Comparison of ENCODE assay signal across 10 cellular contexts in the genomic region with DNA sequence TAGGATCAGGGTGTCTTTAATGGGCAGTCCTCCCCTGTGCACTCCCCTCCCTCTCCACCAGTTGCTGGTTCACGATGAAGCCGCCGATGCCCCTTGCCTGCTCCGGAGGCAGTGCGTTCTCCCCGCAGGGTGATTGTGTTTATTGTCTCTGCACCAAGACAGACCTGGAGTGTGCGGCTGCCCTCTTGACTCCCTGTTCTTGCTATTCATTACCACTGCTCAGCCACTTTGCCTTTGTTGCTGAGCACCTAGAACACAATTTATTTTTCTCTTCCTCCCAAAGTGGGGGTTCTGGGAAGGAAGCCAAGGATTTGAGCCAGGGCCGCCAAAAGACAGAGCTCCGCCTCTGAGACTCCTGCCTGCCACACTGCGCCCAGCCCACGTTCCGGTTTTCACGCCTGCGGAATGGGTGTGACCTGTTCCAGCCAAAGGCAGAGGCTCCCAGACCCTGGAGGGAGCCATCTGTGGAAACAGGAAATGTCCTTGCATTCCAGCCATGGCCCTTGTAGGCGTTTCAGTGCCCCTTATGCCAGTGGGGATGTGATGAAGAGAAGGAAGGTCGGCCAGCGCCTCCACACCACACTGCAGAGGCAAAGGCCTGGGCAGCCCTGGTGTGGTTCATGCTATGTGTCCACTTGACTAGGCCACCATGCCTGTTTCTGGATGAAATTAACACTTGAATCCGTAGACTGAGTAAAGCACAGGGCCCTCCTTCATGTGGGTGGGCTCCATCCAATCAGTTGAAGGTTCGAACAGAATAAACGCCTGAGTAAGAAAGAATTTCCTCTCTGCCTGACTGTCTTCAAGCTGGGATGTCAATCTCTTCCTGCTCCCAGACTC.
A peak's percentile ranks its signal among the peaks of the same experiment; 100 is the strongest.
DNase-seq lines count a peak whose midpoint lies in the region; ATAC-seq, FAIRE-seq and TF ChIP-seq lines count a peak whose summit lies in the region.
"Had no signal": no experiment of that assay in that cellular context is flagged by ENCODE, and none has a peak within 500 bp of the region (broad histone marks: within the 10 kb centered on the region; RNA-seq: fewer than 3 reads in every experiment).

No MANE protein-coding gene starts in this region.

- ATAC-seq in HG03139 (IDR thresholded peaks at IDR 0.05; ENCODE audit: unreplicated experiment) (no peak), GM21447 (IDR thresholded peaks at IDR 0.05; ENCODE audit: unreplicated experiment) (no peak)

- H3K4me1 ChIP-seq in mesenchymal stem cell (ENCODE audit: control insufficient read depth, insufficient read depth, low read depth, low read length): peaks cover 30% of the 10 kb centered on the region

- H3K4me3 ChIP-seq in mesenchymal stem cell (ENCODE audit: insufficient read depth in 1 of 2, low read depth in 1 of 2, low read length in 2 of 2): no peak overlapping the region

- no peak overlapping the region for H3K23ac ChIP-seq in mesenchymal stem cell (ENCODE audit: low read length in 2 of 2)

- no peak overlapping the region for H3K27ac ChIP-seq in mesenchymal stem cell (ENCODE audit: low read length, poor library complexity, severe bottlenecking)

- no peak overlapping the region for H2BK120ac ChIP-seq in mesenchymal stem cell (ENCODE audit: low read depth, low read length)

- peak overlapping the region; percentile 18 for H3K9ac ChIP-seq in mesenchymal stem cell (ENCODE audit: low read length)

- peak overlapping the region in 1 of 2 experiments; percentile 48 for H3K18ac ChIP-seq in mesenchymal stem cell (ENCODE audit: low read depth in 1 of 2, low read length in 2 of 2)

- H3K36me3 ChIP-seq in mesenchymal stem cell (ENCODE audit: control insufficient read depth in 1 of 2, insufficient read depth in 2 of 2, low read depth in 1 of 2, low read length in 2 of 2): no peaks in the 10 kb centered on the region

- H2BK5ac ChIP-seq in mesenchymal stem cell (ENCODE audit: low read depth, low read length, poor library complexity, severe bottlenecking): no peak overlapping the region

- peak overlapping the region in 1 of 2 experiments; percentile 44 for H3K14ac ChIP-seq in mesenchymal stem cell (ENCODE audit: low read length in 2 of 2)

- H2BK12ac ChIP-seq in mesenchymal stem cell (ENCODE audit: low read length in 2 of 2): peak overlapping the region; percentile 22 to 30

- H3K79me1 ChIP-seq in mesenchymal stem cell (replicated peaks; ENCODE audit: low read length, poor library complexity, severe bottlenecking): no peaks in the 10 kb centered on the region

- TF ChIP-seq POLR2A in GM12892 (IDR thresholded peaks at IDR 0.05; ENCODE audit: low read depth, low read length): no peak

- no peak overlapping the region for H3K4me2 ChIP-seq in mesenchymal stem cell (ENCODE audit: low read length, poor library complexity, severe bottlenecking)

- H3K4ac ChIP-seq in mesenchymal stem cell (ENCODE audit: low read depth in 1 of 2, low read length in 2 of 2): peak overlapping the region in 1 of 2 experiments; percentile 46

- H4K8ac ChIP-seq in mesenchymal stem cell (ENCODE audit: low read length): peak overlapping the region; percentile 13

- H2AFZ ChIP-seq in mesenchymal stem cell (ENCODE audit: low read depth, low read length): no peak overlapping the region

- no peak for FAIRE-seq in GM12892 (lab: Jason Lieb, UNC)

- no peaks in the 10 kb centered on the region for H3K27me3 ChIP-seq in mesenchymal stem cell (ENCODE audit: control insufficient read depth in 1 of 2, insufficient read depth in 1 of 2, low read length in 2 of 2)

- no peak overlapping the region for H2BK15ac ChIP-seq in mesenchymal stem cell (ENCODE audit: low read depth, poor library complexity, severe bottlenecking)

- no peak overlapping the region for H2AK5ac ChIP-seq in mesenchymal stem cell (ENCODE audit: low read length, severe bottlenecking)

- no peaks in the 10 kb centered on the region for H3K9me3 ChIP-seq in mesenchymal stem cell (ENCODE audit: control insufficient read depth, low read length)

- 86% methylated on average over 20 of the region's 20 CpGs for whole genome bisulfite sequencing in mesenchymal stem cell

- H4K91ac ChIP-seq in mesenchymal stem cell (ENCODE audit: low read length): peak overlapping the region; percentile 18

- DNase-seq in NCI-H748 (lab: John Stamatoyannopoulos, UW; ENCODE audit: unreplicated experiment) (peak; percentile 13), NCI-H748 treated with DMSO at 0.1 percent for 48 hours (lab: John Stamatoyannopoulos, UW) (no peak), dermis microvascular lymphatic vessel endothelial cell (ENCODE audit: low read depth in 2 of 2) (peak; percentile 47 to 79), mesenchymal stem cell (no peak), ureter (ENCODE audit: low spot score) (peak; percentile 67), GM12892 (ENCODE audit: insufficient read length) (no peak)
- DNase-seq: glutamatergic neuron; stimulated activated CD4-positive, alpha-beta T cell treated with anti-CD3 and anti-CD28 coated beads, Interleukin-4, amount 100 ng/mL, for 1 hour had no signal

Comparison
In these comparisons a context has a peak if more than half of its experiments do, and no peak if none do; other contexts are left out.
1. DNase-seq: peak in NCI-H748 (single experiment), dermis microvascular lymphatic vessel endothelial cell (2 of 2) and ureter (single experiment); none in NCI-H748 treated with DMSO at 0.1 percent for 48 hours (single experiment), mesenchymal stem cell (single experiment) and GM12892 (single experiment).